Comparison of ENCODE assay signal across 2 cellular contexts in genomic region chr4:147731611-147732515, GRCh38.
TF ChIP-seq lines count a peak whose summit lies in the region.

Gene ARHGAP10 (plus strand): TSS chr4:147732088. CDS start chr4:147732302, 214 bp downstream.

TF ChIP-seq in HEK293, 187 proteins besides CTCF, POLR2A, EP300 and RAD21 (continued from another document):
- TF ChIP-seq PRDM10 (tag by site-specific recombination; IDR thresholded peaks at IDR 0.05) (peak; percentile 33; the same call in 1 of the 2 replicates), ZNF335 (tag by site-specific recombination; conservative IDR thresholded peaks at IDR 0.05) (peak; percentile 40; the same call in 1 of the 2 replicates), ZNF704 (tag by site-specific recombination; IDR thresholded peaks at IDR 0.05) (no peak), ZFP37 (tag by site-specific recombination; IDR thresholded peaks at IDR 0.05) (peak; percentile 61; the same call in 1 of the 2 replicates), SP3 (tag by site-specific recombination; IDR thresholded peaks at IDR 0.05) (peak; percentile 57), ZFP41 (tag by site-specific recombination; IDR thresholded peaks at IDR 0.05; ENCODE audit: borderline replicate concordance) (no peak), ZNF202 (tag by site-specific recombination; IDR thresholded peaks at IDR 0.05; ENCODE audit: borderline replicate concordance) (no peak), ZNF76 (tag by site-specific recombination; IDR thresholded peaks at IDR 0.05; ENCODE audit: borderline replicate concordance, low read depth) (peak; percentile 44; the same call in 1 of the 2 replicates), ZNF2 (tag by site-specific recombination; IDR thresholded peaks at IDR 0.05) (0 out of 2 replicates have a peak, but pooled peaks have one; percentile 33), TCF7L2 (IDR thresholded peaks at IDR 0.05; ENCODE audit: borderline replicate concordance, low read depth, low read length) (no peak), ZNF121 (tag by site-specific recombination; IDR thresholded peaks at IDR 0.05) (peak; percentile 64; the same call in 1 of the 2 replicates), ZBTB8A (tag by site-specific recombination; IDR thresholded peaks at IDR 0.05) (peak; percentile 76), ZNF391 (tag by site-specific recombination; IDR thresholded peaks at IDR 0.05; ENCODE audit: borderline replicate concordance, low read depth) (no peak), ZNF423 (tag by site-specific recombination; IDR thresholded peaks at IDR 0.05) (peak; percentile 92), ZNF692 (tag by site-specific recombination; IDR thresholded peaks at IDR 0.05) (peak; percentile 67), ZNF639 (tag by site-specific recombination; IDR thresholded peaks at IDR 0.05) (peak; percentile 48; the same call in 1 of the 2 replicates)

TF ChIP-seq in HepG2, 621 proteins besides CTCF, POLR2A, EP300 and RAD21 (continued from another document):
- TF ChIP-seq MAX (IDR thresholded peaks at IDR 0.05) = peak; percentile 23; the same call in 1 of the 2 replicates
- no peak for TF ChIP-seq RXRA (CRISPR knock-in tag; IDR thresholded peaks at IDR 0.05)
- peak; percentile 22; the same call in 1 of the 2 replicates for TF ChIP-seq TBX2 (CRISPR knock-in tag; IDR thresholded peaks at IDR 0.05; ENCODE audit: borderline replicate concordance)
- TF ChIP-seq FOXM1 (CRISPR knock-in tag; IDR thresholded peaks at IDR 0.05) = no peak
- no peak for TF ChIP-seq MLXIP (CRISPR knock-in tag; IDR thresholded peaks at IDR 0.05; ENCODE audit: borderline replicate concordance)
- TF ChIP-seq GRHL1 (CRISPR knock-in tag; conservative IDR thresholded peaks at IDR 0.05) = no peak
- no peak for TF ChIP-seq SP4 (CRISPR knock-in tag; IDR thresholded peaks at IDR 0.05)
- no peak for TF ChIP-seq E2F2 (CRISPR knock-in tag; IDR thresholded peaks at IDR 0.05; ENCODE audit: borderline replicate concordance)
- TF ChIP-seq ZNF772 (CRISPR knock-in tag; IDR thresholded peaks at IDR 0.05) = no peak
- TF ChIP-seq TP53 (CRISPR knock-in tag; conservative IDR thresholded peaks at IDR 0.05) = no peak
- TF ChIP-seq ZNF333 (CRISPR knock-in tag; IDR thresholded peaks at IDR 0.05; ENCODE audit: borderline replicate concordance) = no peak
- no peak for TF ChIP-seq ATF6 (CRISPR knock-in tag; conservative IDR thresholded peaks at IDR 0.05)
- no peak for TF ChIP-seq ZNF34 (CRISPR knock-in tag; IDR thresholded peaks at IDR 0.05; ENCODE audit: borderline replicate concordance)
- no peak for TF ChIP-seq ERF (CRISPR knock-in tag; IDR thresholded peaks at IDR 0.05)
- TF ChIP-seq HINFP (CRISPR knock-in tag; IDR thresholded peaks at IDR 0.05; ENCODE audit: low read depth) = no peak
- TF ChIP-seq SP140L (CRISPR knock-in tag; IDR thresholded peaks at IDR 0.05; ENCODE audit: borderline replicate concordance) = no peak
- no peak for TF ChIP-seq ATAD3A (CRISPR knock-in tag; IDR thresholded peaks at IDR 0.05)
- TF ChIP-seq HNRNPLL (IDR thresholded peaks at IDR 0.05; ENCODE audit: low read depth, low read length, poor library complexity, severe bottlenecking) = peak; percentile 32
- TF ChIP-seq GATAD2A (CRISPR knock-in tag; IDR thresholded peaks at IDR 0.05) = no peak
- peak; percentile 98 for TF ChIP-seq ZNF800 (CRISPR knock-in tag; IDR thresholded peaks at IDR 0.05)
- no peak for TF ChIP-seq U2AF1 (optimal IDR thresholded peaks at IDR 0.05; ENCODE audit: low read depth, low read length)
- no peak for TF ChIP-seq SETDB1 (CRISPR knock-in tag; IDR thresholded peaks at IDR 0.05; ENCODE audit: borderline replicate concordance)
- no peak for TF ChIP-seq JUNB (CRISPR knock-in tag; IDR thresholded peaks at IDR 0.05; ENCODE audit: borderline replicate concordance)
